ENCODE assay signal across 1 cellular context in the genomic region with DNA sequence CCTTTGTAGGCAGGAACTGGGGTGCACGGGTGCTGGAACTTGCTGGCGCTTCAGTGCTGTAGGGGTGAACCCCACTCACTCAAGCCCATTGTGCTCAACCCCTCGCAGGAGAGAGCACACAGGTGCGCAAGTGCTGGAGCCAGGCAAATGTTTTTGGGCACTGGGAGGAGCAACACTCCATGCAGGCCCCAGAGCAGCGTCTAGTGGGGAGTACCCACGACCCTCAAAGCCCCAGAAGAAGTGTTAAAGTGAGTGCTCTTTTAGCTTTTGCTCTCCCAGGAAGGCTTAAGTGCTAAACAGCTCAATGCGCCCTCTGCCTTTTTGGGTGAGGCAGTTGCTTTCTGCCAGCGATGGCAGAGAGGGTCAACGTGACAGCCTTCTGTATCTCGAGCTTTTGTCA.
TF ChIP-seq lines count a peak whose summit lies in the region.

No MANE protein-coding gene starts in this region.

TF ChIP-seq in H1, 55 proteins besides CTCF, POLR2A, EP300 and RAD21:
- TF ChIP-seq CBX8 (IDR thresholded peaks at IDR 0.05; ENCODE audit: borderline replicate concordance, low read depth, low read length) (no peak), RXRA (IDR thresholded peaks at IDR 0.05; ENCODE audit: insufficient read depth, low read depth, low read length) (no peak), CHD2 (IDR thresholded peaks at IDR 0.05; ENCODE audit: low read length) (no peak), SUZ12 (IDR thresholded peaks at IDR 0.05; ENCODE audit: low read length) (no peak), SP4 (IDR thresholded peaks at IDR 0.05; ENCODE audit: low read length) (no peak), KDM1A (IDR thresholded peaks at IDR 0.05; ENCODE audit: borderline replicate concordance, low read length) (no peak), HDAC2 (IDR thresholded peaks at IDR 0.05; ENCODE audit: borderline replicate concordance in 1 of 2, low read depth in 2 of 2, low read length in 2 of 2) (no peak), EGR1 (IDR thresholded peaks at IDR 0.05; ENCODE audit: borderline replicate concordance, low read depth, low read length) (no peak), TEAD4 (IDR thresholded peaks at IDR 0.05; ENCODE audit: low read depth, low read length) (no peak), GTF2F1 (IDR thresholded peaks at IDR 0.05; ENCODE audit: borderline replicate concordance, low read depth, low read length) (no peak), ATF3 (IDR thresholded peaks at IDR 0.05; ENCODE audit: insufficient read depth, low read depth, low read length) (no peak), CHD1 (IDR thresholded peaks at IDR 0.05; ENCODE audit: low read depth, low read length) (no peak), SRF (IDR thresholded peaks at IDR 0.05; ENCODE audit: low read depth, low read length) (no peak)
